11 cellular contexts compared by ENCODE assay signal in the genomic region with DNA sequence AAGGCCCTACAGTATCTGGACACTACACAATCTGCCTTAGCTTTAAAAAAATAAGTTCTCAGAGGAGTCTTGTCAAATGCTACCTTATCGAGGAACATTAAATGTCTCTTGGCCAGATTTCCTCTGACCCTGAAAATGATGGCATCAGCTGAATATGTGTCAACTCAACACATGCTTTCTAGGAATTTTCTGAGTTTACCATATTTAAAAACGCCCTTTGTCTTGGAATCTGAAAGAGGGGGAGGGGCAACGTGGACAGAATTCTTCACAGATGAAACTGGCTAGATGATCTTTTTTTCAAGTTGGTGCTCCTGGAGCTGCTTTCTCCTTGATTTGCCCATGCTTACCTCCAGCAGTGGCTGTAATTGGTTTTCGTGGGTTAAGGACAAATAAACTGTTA. TPM values are rescaled to one million over a fixed set of nuclear protein-coding genes. Genes with fewer than 3 reads are reported as not detected.
DNase-seq lines count a peak whose midpoint lies in the region; ATAC-seq and TF ChIP-seq lines count a peak whose summit lies in the region.
"Had no signal": no experiment of that assay in that cellular context is flagged by ENCODE, and none has a peak within 500 bp of the region (broad histone marks: within the 10 kb centered on the region; RNA-seq: fewer than 3 reads in every experiment).

No MANE protein-coding gene starts in this region.

- peak overlapping the region; percentile 15 for H3K4me3 Mint-ChIP-seq in activated CD4-positive, alpha-beta T cell treated with anti-CD3 and anti-CD28 coated beads, Interleukin-2, amount 10 ng/mL, durations not matched to agents 7 days and 5 days
- H3K4me3 Mint-ChIP-seq: activated CD8-positive, alpha-beta T cell treated with anti-CD3 and anti-CD28 coated beads, Interleukin-2, amount 10 ng/mL, durations not matched to agents 7 days and 5 days; stimulated activated memory B cell treated with anti-CD40 and anti-IgM and Interleukin-4, amounts not matched to agents 10 μg/mL and 1 μg/mL and 100 μg/mL, for 72 hours had no signal

- H3K36me3 Mint-ChIP-seq in activated CD4-positive, alpha-beta T cell treated with anti-CD3 and anti-CD28 coated beads, Interleukin-2, amount 10 ng/mL, durations not matched to agents 7 days and 5 days (ENCODE audit: low read depth): peaks cover 5% of the 10 kb centered on the region
- H3K36me3 Mint-ChIP-seq: stimulated activated memory B cell treated with anti-CD40 and anti-IgM and Interleukin-4, amounts not matched to agents 10 μg/mL and 1 μg/mL and 100 μg/mL, for 72 hours had no signal

- H3K4me3 ChIP-seq in WI38 (ENCODE audit: low read depth, low read length) (peak overlapping the region; percentile 75), iPS-20b (ENCODE audit: low read length) (peak overlapping the region; percentile 84), smooth muscle cell (peak overlapping the region; percentile 99), ascending aorta (peak overlapping the region in 1 of 2 donors; percentile 78)

- H3K27ac Mint-ChIP-seq in activated CD4-positive, alpha-beta T cell treated with anti-CD3 and anti-CD28 coated beads, Interleukin-2, amount 10 ng/mL, durations not matched to agents 7 days and 5 days: peak overlapping the region; percentile 26
- H3K27ac Mint-ChIP-seq: activated CD8-positive, alpha-beta T cell treated with anti-CD3 and anti-CD28 coated beads, Interleukin-2, amount 10 ng/mL, durations not matched to agents 7 days and 5 days; stimulated activated memory B cell treated with anti-CD40 and anti-IgM and Interleukin-4, amounts not matched to agents 10 μg/mL and 1 μg/mL and 100 μg/mL, for 72 hours had no signal

- POLR2A ChIA-PET in activated CD4-positive, alpha-beta T cell treated with anti-CD3 and anti-CD28 coated beads, Interleukin-2, amount 10 ng/mL, durations not matched to agents 7 days and 5 days (lab: Charles Lee): no interaction called here

- CTCF ChIA-PET in activated CD4-positive, alpha-beta T cell treated with anti-CD3 and anti-CD28 coated beads, Interleukin-2, amount 10 ng/mL, durations not matched to agents 7 days and 5 days (lab: Charles Lee): no interaction called here

- H3K9me3 ChIP-seq in iPS-20b (ENCODE audit: insufficient read depth, low read depth, low read length): no peaks in the 10 kb centered on the region
- H3K9me3 ChIP-seq in smooth muscle cell (replicated peaks; ENCODE audit: low read depth): no peaks in the 10 kb centered on the region
- no peaks in the 10 kb centered on the region for H3K9me3 ChIP-seq in ascending aorta

- H3K9ac ChIP-seq in iPS-20b (ENCODE audit: low read depth, low read length) (peak overlapping the region; percentile 91; the same call in 1 of the 2 replicates), smooth muscle cell (ENCODE audit: low read depth) (peak overlapping the region; percentile 88)

- H3K27me3 ChIP-seq in iPS-20b (ENCODE audit: insufficient read depth, low read length) (no peaks in the 10 kb centered on the region), smooth muscle cell (ENCODE audit: low read depth) (no peaks in the 10 kb centered on the region), ascending aorta (no peaks in the 10 kb centered on the region)

- H3K4me1 Mint-ChIP-seq in activated CD4-positive, alpha-beta T cell treated with anti-CD3 and anti-CD28 coated beads, Interleukin-2, amount 10 ng/mL, durations not matched to agents 7 days and 5 days: peaks cover 27% of the 10 kb centered on the region

- H3K27ac ChIP-seq in iPS-20b (ENCODE audit: low read length) (no peak overlapping the region), smooth muscle cell (ENCODE audit: low read depth) (peak overlapping the region; percentile 86), ascending aorta (no peak overlapping the region)

- no peak for DNase-seq in activated CD4-positive, alpha-beta T cell treated with anti-CD3 and anti-CD28 coated beads, Interleukin-2, amount 10 ng/mL, durations not matched to agents 7 days and 5 days
- no peak for DNase-seq in activated CD4-positive, alpha-beta T cell treated with anti-CD3 and anti-CD28 coated beads for 1 hour
- DNase-seq in smooth muscle cell (lab: John Stamatoyannopoulos, UW; ENCODE audit: unreplicated experiment) (no peak), H4 (ENCODE audit: low spot score) (no peak), ascending aorta (ENCODE audit: low spot score in 2 of 2) (no peak)
- DNase-seq: activated CD8-positive, alpha-beta T cell treated with anti-CD3 and anti-CD28 coated beads, Interleukin-2, amount 10 ng/mL, durations not matched to agents 7 days and 5 days; occipital lobe had no signal

- H3K79me2 ChIP-seq in smooth muscle cell (ENCODE audit: low read depth): peaks cover 67% of the 10 kb centered on the region

- WGBS in smooth muscle cell (ENCODE audit: low lambda C conversion rate): 15% methylated on average over 4 of the region's 4 CpGs

- H3K4me1 ChIP-seq in iPS-20b (ENCODE audit: insufficient read depth, low read length) (peaks cover 17% of the 10 kb centered on the region), smooth muscle cell (ENCODE audit: low read depth) (peaks cover 18% of the 10 kb centered on the region), ascending aorta (no peaks in the 10 kb centered on the region)

- TF ChIP-seq POLR2A in GM18505 (IDR thresholded peaks at IDR 0.05; ENCODE audit: borderline replicate concordance, extremely low read depth, insufficient read depth, insufficient read length): no peak

- H3K9me3 Mint-ChIP-seq in activated CD4-positive, alpha-beta T cell treated with anti-CD3 and anti-CD28 coated beads, Interleukin-2, amount 10 ng/mL, durations not matched to agents 7 days and 5 days: no peaks in the 10 kb centered on the region
- H3K9me3 Mint-ChIP-seq: stimulated activated memory B cell treated with anti-CD40 and anti-IgM and Interleukin-4, amounts not matched to agents 10 μg/mL and 1 μg/mL and 100 μg/mL, for 72 hours had no signal

- peaks cover 62% of the 10 kb centered on the region for H4K20me1 ChIP-seq in smooth muscle cell (ENCODE audit: low read depth)

- no peak for ATAC-seq in GM18505 (IDR thresholded peaks at IDR 0.05; ENCODE audit: unreplicated experiment)
- ATAC-seq: activated CD8-positive, alpha-beta T cell treated with anti-CD3 and anti-CD28 coated beads, Interleukin-2, amount 10 ng/mL, durations not matched to agents 7 days and 5 days; stimulated activated memory B cell treated with anti-CD40 and anti-IgM and Interleukin-4, amounts not matched to agents 10 μg/mL and 1 μg/mL and 100 μg/mL, for 72 hours had no signal

- H3F3A ChIP-seq in smooth muscle cell (ENCODE audit: low read depth): peaks cover 12% of the 10 kb centered on the region

- no peak for TF ChIP-seq CTCF in WI38 (IDR thresholded peaks at IDR 0.05; ENCODE audit: low read depth, low read length)
- TF ChIP-seq CTCF in smooth muscle cell (IDR thresholded peaks at IDR 0.05; ENCODE audit: borderline replicate concordance, insufficient read depth, poor library complexity, severe bottlenecking): no peak
- TF ChIP-seq CTCF in ascending aorta (IDR thresholded peaks at IDR 0.05): no peak

- peaks cover 44% of the 10 kb centered on the region for H3K27me3 Mint-ChIP-seq in activated CD4-positive, alpha-beta T cell treated with anti-CD3 and anti-CD28 coated beads, Interleukin-2, amount 10 ng/mL, durations not matched to agents 7 days and 5 days

- peaks cover 39% of the 10 kb centered on the region for H3K36me3 ChIP-seq in iPS-20b (ENCODE audit: insufficient read depth, low read depth, low read length)
- no peaks in the 10 kb centered on the region for H3K36me3 ChIP-seq in smooth muscle cell (ENCODE audit: low read depth)
- no peaks in the 10 kb centered on the region for H3K36me3 ChIP-seq in ascending aorta

- no peak overlapping the region for H2AFZ ChIP-seq in smooth muscle cell (ENCODE audit: low read depth)

- intact Hi-C loops in ascending aorta (cut with DNase I): loop anchor here (5.0 to 10.0 kb wide), 5 partner anchors 134 to 1296 kb away; no protein-coding TSS in a partner anchor

- peak overlapping the region; percentile 98 for H3K4me2 ChIP-seq in smooth muscle cell

RNA-seq across cellular contexts. Expression of gene SOX4, which starts 5.1 kb away (rescaled TPM):
- 1 to 10 TPM; 1.4 TPM for total RNA-seq in activated CD4-positive, alpha-beta T cell treated with anti-CD3 and anti-CD28 coated beads, Interleukin-2, amount 10 ng/mL, durations not matched to agents 7 days and 5 days
- total RNA-seq in smooth muscle cell (109 and 118 TPM in 2 replicates), ascending aorta (10.4 TPM)
- polyA plus RNA-seq in smooth muscle cell: 91.6 and 91.9 TPM in 2 replicates
- total RNA-seq in H4 (2014; rRNA removed; shearing (Covaris generic)): 29.5 and 30.4 TPM in 2 replicates
